11 cellular contexts compared by ENCODE assay signal in the genomic region with DNA sequence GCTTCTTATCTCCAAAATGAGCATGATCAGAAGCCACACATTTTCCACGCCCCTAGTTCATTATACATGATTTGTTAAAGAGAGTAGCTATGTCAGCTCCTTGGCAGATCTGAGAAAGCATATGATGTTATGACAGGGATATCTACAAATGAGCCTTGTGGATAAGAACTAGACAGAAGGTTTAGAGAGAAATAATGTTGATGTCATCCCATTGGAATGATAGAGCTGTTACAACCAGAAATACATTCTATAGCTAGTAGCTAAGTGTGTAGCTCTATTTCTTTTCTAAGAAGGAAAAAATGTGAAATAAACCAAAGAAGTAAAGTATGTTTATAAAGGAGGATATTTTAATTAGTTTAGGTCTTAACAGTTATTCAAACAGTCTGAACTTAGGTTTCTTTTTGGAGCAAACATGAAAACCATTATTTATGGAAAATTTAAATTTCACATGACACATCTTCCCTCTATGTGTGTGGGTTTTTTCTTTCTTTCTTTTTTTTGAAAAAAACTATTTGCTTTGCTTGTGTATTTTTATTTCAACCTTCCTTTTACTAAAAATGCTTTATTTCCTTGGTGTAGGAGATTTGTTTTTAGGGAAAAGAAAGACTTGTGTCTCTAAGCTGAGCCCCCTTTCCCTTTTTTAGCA.
A peak's percentile ranks its signal among the peaks of the same experiment; 100 is the strongest.
DNase-seq lines count a peak whose midpoint lies in the region; ATAC-seq and TF ChIP-seq lines count a peak whose summit lies in the region.
"Had no signal": no experiment of that assay in that cellular context is flagged by ENCODE, and none has a peak within 500 bp of the region (broad histone marks: within the 10 kb centered on the region; RNA-seq: fewer than 3 reads in every experiment).

No MANE protein-coding gene starts in this region.

- H3K4me1 ChIP-seq in mammary epithelial cell (ENCODE audit: insufficient read depth, low read length) (peaks cover 11% of the 10 kb centered on the region), left lung (peaks cover 5 to 34% of the 10 kb centered on the region in 2 donors), esophagus squamous epithelium (peaks cover 0 to 21% (median 12%) of the 10 kb centered on the region in 3 donors)
- no peaks in the 10 kb centered on the region for H3K4me1 ChIP-seq in CD8-positive, alpha-beta memory T cell (ENCODE audit: insufficient read depth, low read length)

- peaks cover 56% of the 10 kb centered on the region for H3K79me2 ChIP-seq in mammary epithelial cell (ENCODE audit: insufficient read depth, low read length)

- no peaks in the 10 kb centered on the region for H3K27me3 Mint-ChIP-seq in CD8-positive, alpha-beta memory T cell

- in situ Hi-C loops in mammary epithelial cell (cut with MboI; ENCODE audit: low sequenced_read_pairs in 2 of 2) = no loop called here

- dilution Hi-C loops in mammary epithelial cell (cut with HindIII; ENCODE audit: low sequenced_read_pairs) = no loop called here

- POLR2A ChIA-PET in CD8-positive, alpha-beta memory T cell (lab: Charles Lee) = no interaction called here

- H3K36me3 ChIP-seq in mammary epithelial cell (ENCODE audit: insufficient read depth, low read length) = peaks cover 6% of the 10 kb centered on the region
- H3K36me3 ChIP-seq in left lung = peaks cover 0 to 11% of the 10 kb centered on the region in 2 donors
- H3K36me3 ChIP-seq in CD8-positive, alpha-beta memory T cell (ENCODE audit: insufficient read depth, low read length) = no peaks in the 10 kb centered on the region
- no peaks in the 10 kb centered on the region for H3K36me3 ChIP-seq in esophagus squamous epithelium

- H2AFZ ChIP-seq in mammary epithelial cell (ENCODE audit: low read depth, low read length) = no peak overlapping the region

- intact Hi-C loops in mammary epithelial cell (cut with micrococcal nuclease) = no loop called here
- intact Hi-C loops in left lung (cut with DNase I) = no loop called here
- intact Hi-C loops in esophagus squamous epithelium (cut with DNase I) = no loop called here

- DNase-seq in A172 (ENCODE audit: low spot score) (peak; percentile 80), HT1080 (ENCODE audit: low read depth) (peak; percentile 52), mammary epithelial cell (peak; percentile 57), left lung (no peak), esophagus squamous epithelium (lab: John Stamatoyannopoulos, UW) (no peak)
- DNase-seq in CD8-positive, alpha-beta memory T cell = no peak
- DNase-seq: C1 segment of cervical spinal cord, hypothalamus, NCI-H1105 treated with DMSO at 0.1 percent for 48 hours had no signal

- no peaks in the 10 kb centered on the region for H3K9me3 Mint-ChIP-seq in CD8-positive, alpha-beta memory T cell

- peaks cover 0 to 5% (median 0%) of the 10 kb centered on the region in 3 donors for H3K4me1 Mint-ChIP-seq in CD8-positive, alpha-beta memory T cell

- H3K9ac ChIP-seq in mammary epithelial cell (ENCODE audit: insufficient read depth, low read length) = no peak overlapping the region

- H3K9me3 ChIP-seq in mammary epithelial cell (replicated peaks; ENCODE audit: insufficient read depth, low read length) (no peaks in the 10 kb centered on the region), left lung (no peaks in the 10 kb centered on the region), esophagus squamous epithelium (no peaks in the 10 kb centered on the region)
- H3K9me3 ChIP-seq in CD8-positive, alpha-beta memory T cell (ENCODE audit: low read length) = no peaks in the 10 kb centered on the region

- peak overlapping the region; percentile 4 for H3K27ac ChIP-seq in mammary epithelial cell (ENCODE audit: insufficient read depth, low read depth, low read length)
- H3K27ac ChIP-seq in left lung = peak overlapping the region in 1 of 2 donors; percentile 82
- H3K27ac ChIP-seq in CD8-positive, alpha-beta memory T cell (ENCODE audit: low read depth, low read length) = no peak overlapping the region
- H3K27ac ChIP-seq in esophagus squamous epithelium = peak overlapping the region in 1 of 4 donors; percentile 9

- no peak for TF ChIP-seq POLR2A in esophagus squamous epithelium (IDR thresholded peaks at IDR 0.05)

- 56% methylated on average over 1 of the region's 1 CpG for WGBS in mammary epithelial cell (ENCODE audit: low coverage, missing lambda C conversion rate)
- 43 to 70% methylated on average over 1 of the region's 1 CpG for WGBS in esophagus squamous epithelium, 2 donors

- H3K27ac Mint-ChIP-seq in CD8-positive, alpha-beta memory T cell = no peak overlapping the region

- no TSS peak for BruUV-seq in mammary epithelial cell (replicated peaks; lab: Mats Ljungman, UMichigan)

- H4K20me1 ChIP-seq in mammary epithelial cell (ENCODE audit: insufficient read depth, low read length) = no peaks in the 10 kb centered on the region

- TF ChIP-seq CTCF in mammary epithelial cell (conservative IDR thresholded peaks at IDR 0.05 in 1 of 2, IDR thresholded peaks at IDR 0.05 in 1 of 2; ENCODE audit: extremely low read depth in 1 of 2, insufficient read depth in 1 of 2, low read depth in 1 of 2, low read length in 2 of 2) (no peak), left lung (IDR thresholded peaks at IDR 0.05) (no peak), esophagus squamous epithelium (IDR thresholded peaks at IDR 0.05) (no peak)

- H3K4me2 ChIP-seq in mammary epithelial cell (ENCODE audit: insufficient read depth, low read depth, low read length) = no peak overlapping the region

- peaks cover 0 to 4% (median 3%) of the 10 kb centered on the region in 3 donors for H3K36me3 Mint-ChIP-seq in CD8-positive, alpha-beta memory T cell

- H3K4me3 Mint-ChIP-seq in CD8-positive, alpha-beta memory T cell = no peak overlapping the region

- CTCF ChIA-PET in mammary epithelial cell (lab: Charles Lee; ENCODE audit: low non-redundant PET) = interaction anchor here (0.7 kb wide), 1 partner anchor 52 kb away, joined by 3 read pairs; no protein-coding TSS in a partner anchor
- CTCF ChIA-PET in CD8-positive, alpha-beta memory T cell (lab: Charles Lee) = no interaction called here

- ATAC-seq in left lung (peak; percentile 46), HG03439 (IDR thresholded peaks at IDR 0.05; ENCODE audit: unreplicated experiment) (no peak), HG03108 (IDR thresholded peaks at IDR 0.05; ENCODE audit: unreplicated experiment) (no peak)

- H3K4me3 ChIP-seq in mammary epithelial cell (replicated peaks in 1 of 3; ENCODE audit: insufficient read depth in 1 of 3, low read depth in 2 of 3, low read length in 3 of 3) (no peak overlapping the region), left lung (no peak overlapping the region), esophagus squamous epithelium (no peak overlapping the region)
- no peak overlapping the region for H3K4me3 ChIP-seq in CD8-positive, alpha-beta memory T cell (ENCODE audit: low read length)

- no peaks in the 10 kb centered on the region for H3K27me3 ChIP-seq in mammary epithelial cell (ENCODE audit: insufficient read depth, low read length)
- H3K27me3 ChIP-seq in left lung = no peaks in the 10 kb centered on the region
- no peaks in the 10 kb centered on the region for H3K27me3 ChIP-seq in CD8-positive, alpha-beta memory T cell (ENCODE audit: insufficient read depth, low read length, poor library complexity, severe bottlenecking)
- H3K27me3 ChIP-seq in esophagus squamous epithelium = no peaks in the 10 kb centered on the region

Comparison
In these comparisons a context has a peak if more than half of its experiments do, and no peak if none do; other contexts are left out.
1. DNase-seq: peak in A172 (single experiment), HT1080 (single experiment) and mammary epithelial cell (single experiment); none in left lung (0 of 2), CD8-positive, alpha-beta memory T cell (0 of 5) and esophagus squamous epithelium (single experiment).